Comparison of ENCODE assay signal across 8 cellular contexts in the genomic region with DNA sequence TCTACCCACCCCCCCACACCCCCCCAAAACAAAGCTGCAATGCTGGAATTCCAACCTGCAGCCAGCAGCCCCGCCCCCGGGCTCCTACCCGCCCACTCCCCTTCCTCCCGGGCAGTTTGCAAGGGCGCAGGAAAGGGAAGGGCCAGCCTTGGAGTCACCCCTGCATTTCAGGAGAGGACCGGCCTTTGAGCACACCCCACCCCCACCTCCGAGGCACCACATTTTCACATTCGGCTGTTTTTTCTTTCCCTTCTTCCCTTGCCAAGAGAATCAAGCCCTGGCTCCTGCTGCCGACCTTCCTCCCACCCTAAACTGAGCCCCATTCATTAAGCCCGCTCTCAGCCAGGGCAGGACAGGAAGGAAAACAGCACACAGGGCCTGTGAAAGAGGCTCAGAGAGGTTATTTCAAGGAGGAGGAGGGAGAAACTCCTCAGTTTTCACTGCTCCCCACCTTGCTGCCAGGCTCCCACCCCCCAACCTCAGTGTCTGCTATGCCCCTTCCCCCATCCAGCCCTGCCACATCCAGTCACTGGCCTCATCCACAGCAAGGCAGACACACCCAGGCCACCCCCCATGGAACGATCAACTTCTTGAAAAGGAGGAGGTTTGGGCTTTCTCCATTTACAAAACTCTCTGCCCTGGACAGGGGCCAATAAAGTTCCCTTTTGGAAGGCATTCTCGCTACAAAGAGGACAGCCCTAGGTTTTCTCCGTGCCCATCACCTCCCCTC. TPM values are rescaled to one million over a fixed set of nuclear protein-coding genes. Genes with fewer than 3 reads are reported as not detected.
A peak's percentile ranks its signal among the peaks of the same experiment; 100 is the strongest.
DNase-seq lines count a peak whose midpoint lies in the region; ATAC-seq, FAIRE-seq and TF ChIP-seq lines count a peak whose summit lies in the region.

No MANE protein-coding gene starts in this region.

- ATAC-seq in stimulated activated naive CD8-positive, alpha-beta T cell treated with anti-CD3 and anti-CD28 coated beads, Interleukin-15, amount 100 ng/mL, for 72 hours, result no peak
- ATAC-seq in HG03135 (IDR thresholded peaks at IDR 0.05; ENCODE audit: unreplicated experiment), result no peak

- in situ Hi-C loops in astrocyte of the cerebellum (cut with HindIII; ENCODE audit: low sequenced_read_pairs), result loop anchor here (5.0 kb wide), 1 partner anchor 73 kb away; no protein-coding TSS in a partner anchor

- H3K27me3 ChIP-seq in HUES64 (ENCODE audit: insufficient read depth, low read length) (no peaks in the 10 kb centered on the region), keratinocyte (ENCODE audit: control insufficient read depth, extremely low read depth, insufficient read depth, low read length) (no peaks in the 10 kb centered on the region)

- H3K4me1 Mint-ChIP-seq in stimulated activated naive CD8-positive, alpha-beta T cell treated with anti-CD3 and anti-CD28 coated beads, Interleukin-15, amount 100 ng/mL, for 72 hours, result peaks cover 99% of the 10 kb centered on the region

- H3K27ac Mint-ChIP-seq in stimulated activated naive CD8-positive, alpha-beta T cell treated with anti-CD3 and anti-CD28 coated beads, Interleukin-15, amount 100 ng/mL, for 72 hours, result peak overlapping the region; percentile 28 to 90

- peaks cover 39% of the 10 kb centered on the region for H3K36me3 ChIP-seq in HUES64 (ENCODE audit: insufficient read depth, low read length)
- peaks cover 12 to 30% of the 10 kb centered on the region in 2 experiments for H3K36me3 ChIP-seq in keratinocyte (ENCODE audit: control insufficient read depth in 2 of 2, extremely low read depth in 1 of 2, insufficient read depth in 2 of 2, low read length in 2 of 2)

- peaks cover 9% of the 10 kb centered on the region for H3K9me1 ChIP-seq in keratinocyte (ENCODE audit: control insufficient read depth, extremely low read depth, insufficient read depth, low read length)

- peak overlapping the region; percentile 78 for H3K4me2 ChIP-seq in keratinocyte (ENCODE audit: control insufficient read depth, extremely low read depth, insufficient read depth, low read depth, low read length)

- H3K79me2 ChIP-seq in keratinocyte (ENCODE audit: control insufficient read depth, insufficient read depth, low read length), result peaks cover 85% of the 10 kb centered on the region

- DNase-seq in astrocyte of the cerebellum (ENCODE audit: low read depth), result no peak
- DNase-seq in keratinocyte (ENCODE audit: low read depth, low spot score), result no peak
- no peak for DNase-seq in stimulated activated naive CD8-positive, alpha-beta T cell treated with anti-CD3 and anti-CD28 coated beads, Interleukin-15, amount 100 ng/mL, for 72 hours
- no peak for DNase-seq in RCC 7860 (ENCODE audit: low spot score)
- no peak for DNase-seq in RPMI8226
- no peak for DNase-seq in NCI-H748 (lab: John Stamatoyannopoulos, UW; ENCODE audit: unreplicated experiment)

- H3K27ac ChIP-seq in HUES64 (ENCODE audit: low read depth, low read length) (peak overlapping the region; percentile 70; the same call in 1 of the 2 replicates), keratinocyte (ENCODE audit: control insufficient read depth, insufficient read depth, low read length) (peak overlapping the region; percentile 48)

- WGBS in HUES64, result 20% methylated on average over 13 of the region's 13 CpGs

- 0 out of 2 replicates have a peak overlapping the region, but pooled peaks have one; percentile 33 for H3K9ac ChIP-seq in HUES64 (ENCODE audit: low read depth, low read length)
- peak overlapping the region; percentile 55 for H3K9ac ChIP-seq in keratinocyte (ENCODE audit: control insufficient read depth, extremely low read depth, insufficient read depth, low read length)

- peak overlapping the region; percentile 62 to 94 for H3K4me3 Mint-ChIP-seq in stimulated activated naive CD8-positive, alpha-beta T cell treated with anti-CD3 and anti-CD28 coated beads, Interleukin-15, amount 100 ng/mL, for 72 hours

- H3K9me3 ChIP-seq in HUES64 (ENCODE audit: insufficient read depth, low read depth, low read length) (no peaks in the 10 kb centered on the region), keratinocyte (ENCODE audit: control insufficient read depth, low read depth, low read length) (no peaks in the 10 kb centered on the region)

- H4K20me1 ChIP-seq in keratinocyte (ENCODE audit: control insufficient read depth, extremely low read depth, insufficient read depth, low read length), result peaks cover 2% of the 10 kb centered on the region

- no peaks in the 10 kb centered on the region for H3K27me3 Mint-ChIP-seq in stimulated activated naive CD8-positive, alpha-beta T cell treated with anti-CD3 and anti-CD28 coated beads, Interleukin-15, amount 100 ng/mL, for 72 hours

- no peak overlapping the region for H2AFZ ChIP-seq in keratinocyte (ENCODE audit: control insufficient read depth, low read length)

- no peak for TF ChIP-seq CTCF in astrocyte of the cerebellum (IDR thresholded peaks at IDR 0.05; ENCODE audit: low read depth, low read length, missing control alignments)
- TF ChIP-seq CTCF in keratinocyte (optimal IDR thresholded peaks at IDR 0.05 in 1 of 3, IDR thresholded peaks at IDR 0.05 in 1 of 3, conservative IDR thresholded peaks at IDR 0.05 in 1 of 3; ENCODE audit: extremely low read depth in 1 of 3, insufficient read depth in 2 of 3, low read length in 3 of 3), result no peak

- dilution Hi-C loops in keratinocyte (cut with MboI; ENCODE audit: extremely low pct_ligation_motif_present, low sequenced_read_pairs), result no loop called here

- no peaks in the 10 kb centered on the region for H3K9me3 Mint-ChIP-seq in stimulated activated naive CD8-positive, alpha-beta T cell treated with anti-CD3 and anti-CD28 coated beads, Interleukin-15, amount 100 ng/mL, for 72 hours

- peaks cover 69% of the 10 kb centered on the region for H3K4me1 ChIP-seq in HUES64 (ENCODE audit: insufficient read depth, low read length)
- H3K4me1 ChIP-seq in keratinocyte (ENCODE audit: control insufficient read depth, extremely low read depth, insufficient read depth, low read length), result peaks cover 91% of the 10 kb centered on the region

- FAIRE-seq in keratinocyte (lab: Jason Lieb, UNC) (peak; percentile 36), RCC 7860 (lab: Jason Lieb, UNC) (no peak)

- peak overlapping the region; percentile 35 for H3K4me3 ChIP-seq in HUES64 (ENCODE audit: low read length)
- H3K4me3 ChIP-seq in astrocyte of the cerebellum (ENCODE audit: low read depth, low read length), result peak overlapping the region; percentile 18
- H3K4me3 ChIP-seq in keratinocyte (ENCODE audit: control insufficient read depth in 2 of 3, extremely low read depth in 1 of 3, insufficient read depth in 2 of 3, low read depth in 1 of 3, low read length in 3 of 3), result peak overlapping the region in 2 of 3 experiments; percentile 7 to 46

RNA-seq across cellular contexts. Expression of gene SMAD7, which starts 11.2 kb away (rescaled TPM):
- 9.8 TPM for polyA plus RNA-seq in HUES64 (2013, experiment 1 of 2)
- 10.7 TPM for polyA plus RNA-seq in HUES64 (2013, experiment 2 of 2)
- polyA plus RNA-seq in keratinocyte, result 9.5 to 12.2 TPM (median 10.7 TPM) in 3 replicates
- polyA plus RNA-seq in keratinocyte (2011; ENCODE audit: low read depth), result 11.9 TPM
- 4.7 and 4.9 TPM in 2 replicates for polyA plus RNA-seq in keratinocyte (2011; cell fraction: cytosol; rRNA removed)
- polyA plus RNA-seq in keratinocyte (2011; cell fraction: nucleus; rRNA removed), result 21.0 and 21.4 TPM in 2 replicates
- polyA plus RNA-seq in keratinocyte (2012; ENCODE audit: low replicate concordance), result 7.5 and 10.4 TPM in 2 replicates
- polyA minus RNA-seq in keratinocyte, result 16.0 to 44.2 TPM (median 24.0 TPM) in 3 replicates
- polyA minus RNA-seq in keratinocyte (2011; cell fraction: cytosol; rRNA and poly(A)+ RNA removed), result 15.0 TPM
- 19.5 and 21.6 TPM in 2 replicates for polyA minus RNA-seq in keratinocyte (2011; cell fraction: nucleus; rRNA and poly(A)+ RNA removed)
